In the genomic region with DNA sequence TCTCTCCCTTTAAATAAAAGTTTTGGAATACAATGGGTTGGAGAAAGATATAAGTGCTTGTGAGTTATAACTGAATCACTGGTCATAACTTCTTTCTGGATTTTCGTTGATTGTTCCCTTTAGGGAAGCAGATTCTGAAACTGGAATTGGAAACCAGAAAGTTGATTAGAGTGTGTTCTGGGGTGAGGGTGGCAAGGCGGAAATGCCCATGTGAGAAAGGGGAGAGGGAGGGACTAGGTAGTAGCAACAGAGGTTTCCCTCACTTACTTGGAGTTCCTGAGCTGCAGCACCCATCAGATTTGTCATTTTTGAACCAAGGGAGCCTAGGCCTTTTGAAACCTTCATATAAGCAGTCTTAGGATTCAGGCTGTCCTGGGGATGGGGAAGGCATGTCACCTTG, we compare ENCODE assay signal across 22 cellular contexts.
A peak's percentile ranks its signal among the peaks of the same experiment; 100 is the strongest.
DNase-seq lines count a peak whose midpoint lies in the region; ATAC-seq and TF ChIP-seq lines count a peak whose summit lies in the region.
"Had no signal": no experiment of that assay in that cellular context is flagged by ENCODE, and none has a peak within 500 bp of the region (broad histone marks: within the 10 kb centered on the region; RNA-seq: fewer than 3 reads in every experiment).

No MANE protein-coding gene starts in this region.

- H3K4me3 ChIP-seq in GM23338 (no peak overlapping the region), OCI-LY1 (ENCODE audit: low read depth, low read length, poor library complexity, severe bottlenecking) (no peak overlapping the region), parathyroid adenoma (ENCODE audit: low read depth, low read length) (no peak overlapping the region), SJCRH30 (no peak overlapping the region)
- H3K4me3 ChIP-seq: A549, BLaER1 had no signal

- H3K4me1 ChIP-seq in GM23338 (ENCODE audit: insufficient read depth) (no peaks in the 10 kb centered on the region), OCI-LY1 (ENCODE audit: insufficient read depth, low read length, severe bottlenecking) (peaks cover 52% of the 10 kb centered on the region), parathyroid adenoma (peaks cover 18% of the 10 kb centered on the region), SJCRH30 (no peaks in the 10 kb centered on the region)
- H3K4me1 ChIP-seq: A549, BLaER1 had no signal

- no peak overlapping the region for H3K4me2 ChIP-seq in GM23338
- H3K4me2 ChIP-seq in OCI-LY1 (ENCODE audit: low read length) = no peak overlapping the region
- no peak overlapping the region for H3K4me2 ChIP-seq in parathyroid adenoma (ENCODE audit: low read length)
- H3K4me2 ChIP-seq: A549, BLaER1 had no signal

- peak overlapping the region; percentile 29; the same call in 1 of the 2 replicates for H3K27ac Mint-ChIP-seq in GM23338
- H3K27ac Mint-ChIP-seq: CD4-positive, alpha-beta memory T cell; H9 had no signal

- H3K36me3 ChIP-seq in GM23338 (ENCODE audit: insufficient read depth) (no peaks in the 10 kb centered on the region), OCI-LY1 (ENCODE audit: insufficient read depth, low read length) (0 out of 2 replicates have a peak, but pooled peaks cover 4% of the 10 kb centered on the region), parathyroid adenoma (ENCODE audit: control insufficient read depth, insufficient read depth, low read length) (no peaks in the 10 kb centered on the region), SJCRH30 (no peaks in the 10 kb centered on the region)
- H3K36me3 ChIP-seq: BLaER1 had no signal

- no peaks in the 10 kb centered on the region for H3K36me3 Mint-ChIP-seq in GM23338 (ENCODE audit: low read depth)
- H3K36me3 Mint-ChIP-seq: CD4-positive, alpha-beta memory T cell had no signal

- no peak overlapping the region for H3K4me3 Mint-ChIP-seq in GM23338
- H3K4me3 Mint-ChIP-seq: H9 had no signal

- H3K9ac ChIP-seq in OCI-LY1 (ENCODE audit: low read length) (no peak overlapping the region), parathyroid adenoma (no peak overlapping the region)
- H3K9ac ChIP-seq: BLaER1 had no signal

- H3K4me1 Mint-ChIP-seq in GM23338 = peaks cover 5% of the 10 kb centered on the region; the same call in 2 of the 3 replicates
- H3K4me1 Mint-ChIP-seq: CD4-positive, alpha-beta memory T cell had no signal

- H3K9me3 Mint-ChIP-seq in GM23338 = no peaks in the 10 kb centered on the region
- H3K9me3 Mint-ChIP-seq: H9 had no signal

- H3K27me3 Mint-ChIP-seq in GM23338 (ENCODE audit: insufficient read depth, low read depth, poor library complexity) = no peaks in the 10 kb centered on the region
- H3K27me3 Mint-ChIP-seq: CD4-positive, alpha-beta memory T cell had no signal

- H3K27me3 ChIP-seq in GM23338 (ENCODE audit: insufficient read depth) (no peaks in the 10 kb centered on the region), OCI-LY1 (ENCODE audit: insufficient read depth, low read length) (no peaks in the 10 kb centered on the region), parathyroid adenoma (ENCODE audit: control insufficient read depth, insufficient read depth, low read length) (no peaks in the 10 kb centered on the region), SJCRH30 (no peaks in the 10 kb centered on the region)
- H3K27me3 ChIP-seq: BLaER1 had no signal

- no peak for DNase-seq in GM23338 (ENCODE audit: low spot score)
- no peak for DNase-seq in UCSD-AML1 (lab: John Stamatoyannopoulos, UW; ENCODE audit: unreplicated experiment)
- DNase-seq in SJCRH30 = no peak
- no peak for DNase-seq in cortex of kidney (lab: John Stamatoyannopoulos, UW)
- DNase-seq: CD4-positive, alpha-beta memory T cell; H9; KBM-7; NCI-H1105; NCI-H2081; NCI-H2171 treated with DMSO at 0.1 percent for 48 hours; NCI-H446; NCI-H526 treated with DMSO at 0.1 percent for 48 hours; OCI-M1; SHP77; T-helper 1 cell had no signal

- peak; percentile 83 for ATAC-seq in GM18511 (IDR thresholded peaks at IDR 0.05; ENCODE audit: unreplicated experiment)
- ATAC-seq in GM23338 = no peak
- ATAC-seq: A549, HepG2, SK-N-SH treated with all-trans-retinoic acid at 6 μM for 48 hours had no signal

- H4K20me1 ChIP-seq in GM23338 (replicated peaks; ENCODE audit: insufficient read depth) (no peaks in the 10 kb centered on the region), OCI-LY1 (ENCODE audit: insufficient read depth, low read length) (no peaks in the 10 kb centered on the region)
- H4K20me1 ChIP-seq: BLaER1 had no signal

- H3K27ac ChIP-seq in GM23338 (ENCODE audit: low read depth) (no peak overlapping the region), OCI-LY1 (ENCODE audit: low read depth, low read length, poor library complexity, severe bottlenecking) (peak overlapping the region; percentile 28), parathyroid adenoma (no peak overlapping the region), SJCRH30 (no peak overlapping the region)
- H3K27ac ChIP-seq: A549, BLaER1 had no signal

- TF ChIP-seq CTCF in GM23338 (conservative IDR thresholded peaks at IDR 0.05; ENCODE audit: low read depth in 2 of 2) = no peak
- no peak for TF ChIP-seq CTCF in OCI-LY1 (IDR thresholded peaks at IDR 0.05; ENCODE audit: low read length)
- no peak for TF ChIP-seq CTCF in parathyroid adenoma (IDR thresholded peaks at IDR 0.05)

- H3F3A ChIP-seq in GM23338 (replicated peaks; ENCODE audit: low read depth) (no peaks in the 10 kb centered on the region), OCI-LY1 (ENCODE audit: insufficient read depth, low read length) (0 out of 2 replicates have a peak, but pooled peaks cover 3% of the 10 kb centered on the region)

- no peaks in the 10 kb centered on the region for H3K79me2 ChIP-seq in GM23338 (replicated peaks; ENCODE audit: insufficient read depth)
- H3K79me2 ChIP-seq in OCI-LY1 (ENCODE audit: insufficient read depth, low read length) = no peaks in the 10 kb centered on the region
- H3K79me2 ChIP-seq in parathyroid adenoma = no peaks in the 10 kb centered on the region

- H3K9me2 ChIP-seq in GM23338 (ENCODE audit: insufficient read depth) = no peaks in the 10 kb centered on the region
- no peaks in the 10 kb centered on the region for H3K9me2 ChIP-seq in OCI-LY1 (ENCODE audit: low read depth, low read length)

- no peak overlapping the region for H2AFZ ChIP-seq in GM23338
- peak overlapping the region; percentile 90 for H2AFZ ChIP-seq in OCI-LY1 (ENCODE audit: low read length)
- peak overlapping the region; percentile 23 for H2AFZ ChIP-seq in parathyroid adenoma

- peaks cover 5% of the 10 kb centered on the region; the same call in 1 of the 2 replicates for H3K9me3 ChIP-seq in OCI-LY1 (ENCODE audit: low read length)
- no peaks in the 10 kb centered on the region for H3K9me3 ChIP-seq in parathyroid adenoma (ENCODE audit: control insufficient read depth, low read length)
- no peaks in the 10 kb centered on the region for H3K9me3 ChIP-seq in SJCRH30 (replicated peaks)
- H3K9me3 ChIP-seq: A549 had no signal

TF ChIP-seq in GM23338, 12 proteins besides CTCF, POLR2A, EP300 and RAD21 (continues in another document):
- TF ChIP-seq JUNB (IDR thresholded peaks at IDR 0.05; ENCODE audit: unreplicated experiment) (no peak), STAT1 (IDR thresholded peaks at IDR 0.05; ENCODE audit: unreplicated experiment) (no peak)
